ENCODE assay signal across 9 cellular contexts in the genomic region with DNA sequence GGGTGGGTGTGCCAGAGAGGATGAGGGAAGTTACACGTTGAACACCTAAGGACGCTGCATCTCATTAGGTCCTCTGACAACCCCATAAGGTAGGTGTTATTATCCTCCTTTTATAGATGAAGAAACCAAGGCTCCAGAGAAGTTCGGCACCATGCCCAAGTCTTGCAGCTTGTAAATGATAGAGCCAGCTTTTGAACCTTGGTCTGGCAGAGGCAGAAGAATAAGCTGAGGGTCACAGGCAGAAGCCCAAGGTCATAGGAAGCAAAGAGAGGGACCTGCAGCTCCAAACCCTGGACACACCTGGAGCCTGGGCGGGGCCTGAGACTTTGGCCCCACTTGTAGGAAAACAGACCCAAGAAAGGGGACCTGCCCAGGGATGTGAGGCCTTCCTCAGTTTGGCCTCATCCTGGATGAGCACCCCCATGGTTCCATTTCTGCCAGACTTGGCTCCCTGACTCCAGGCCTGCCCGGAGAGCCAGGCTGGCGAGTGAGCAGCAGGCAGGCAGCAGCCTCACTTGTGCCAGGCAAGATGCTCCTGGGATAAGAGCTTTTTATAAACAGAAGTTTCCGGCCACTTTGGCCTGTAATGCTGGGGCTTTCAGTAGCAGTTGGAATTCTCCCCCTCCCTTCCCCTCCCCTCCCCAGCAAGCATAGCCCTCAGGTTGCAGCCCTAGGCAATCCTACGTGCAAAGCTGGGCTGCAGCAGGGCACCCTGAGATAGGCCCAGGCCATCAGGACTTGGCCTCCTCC. TPM values are rescaled to one million over a fixed set of nuclear protein-coding genes. Genes with fewer than 3 reads are reported as not detected.
A peak's percentile ranks its signal among the peaks of the same experiment; 100 is the strongest.
DNase-seq lines count a peak whose midpoint lies in the region; ATAC-seq, FAIRE-seq and TF ChIP-seq lines count a peak whose summit lies in the region.
"Had no signal": no experiment of that assay in that cellular context is flagged by ENCODE, and none has a peak within 500 bp of the region (broad histone marks: within the 10 kb centered on the region; RNA-seq: fewer than 3 reads in every experiment).

No MANE protein-coding gene starts in this region.

- no peaks in the 10 kb centered on the region for H3K9me3 Mint-ChIP-seq in activated T-helper 1 cell treated with anti-CD3 and anti-CD28 coated beads, Interleukin-12 subunit alpha, Interleukin-12 subunit beta, Interleukin-2, Interleukin-4 antibody, amounts not matched to agents 30 ng/mL and 10 ng/mL and 1 ng/mL, durations not matched to agents 14 hours and 24 hours and 36 hours

- TF ChIP-seq EP300 in A549 (IDR thresholded peaks at IDR 0.05), result no peak

- H3K36me3 Mint-ChIP-seq in activated T-helper 1 cell treated with anti-CD3 and anti-CD28 coated beads, Interleukin-12 subunit alpha, Interleukin-12 subunit beta, Interleukin-2, Interleukin-4 antibody, amounts not matched to agents 30 ng/mL and 10 ng/mL and 1 ng/mL, durations not matched to agents 14 hours and 24 hours and 36 hours (ENCODE audit: low read depth), result peaks cover 4% of the 10 kb centered on the region

- POLR2A ChIA-PET in A549 (lab: Yijun Ruan, JAX), result no interaction called here

- H3K4me3 ChIP-seq in A549 (peak overlapping the region; percentile 83), GM12865 (ENCODE audit: low read depth, low read length) (peak overlapping the region; percentile 43; the same call in 1 of the 2 replicates)

- DNase-seq in A549 (ENCODE audit: low read depth in 1 of 2, low spot score in 1 of 2) (no peak), GM12865 (ENCODE audit: low read depth) (no peak), left colon (peak; percentile 47 to 49), middle frontal gyrus (ENCODE audit: extremely low spot score, low spot score) (no peak), NOMO-1 (lab: John Stamatoyannopoulos, UW; ENCODE audit: unreplicated experiment in 2 of 2) (no peak), NCI-H2107 treated with DMSO at 0.1 percent for 48 hours (lab: John Stamatoyannopoulos, UW; ENCODE audit: unreplicated experiment) (no peak)
- no peak for DNase-seq in activated T-helper 1 cell treated with anti-CD3 and anti-CD28 coated beads, Interleukin-12 subunit alpha, Interleukin-12 subunit beta, Interleukin-2, Interleukin-4 antibody, amounts not matched to agents 30 ng/mL and 10 ng/mL and 1 ng/mL, durations not matched to agents 14 hours and 24 hours and 36 hours (ENCODE audit: low spot score)
- DNase-seq: central memory CD4-positive, alpha-beta T cell had no signal

- FAIRE-seq in A549 (lab: Jason Lieb, UNC), result no peak

- H3K4me3 Mint-ChIP-seq in activated T-helper 1 cell treated with anti-CD3 and anti-CD28 coated beads, Interleukin-12 subunit alpha, Interleukin-12 subunit beta, Interleukin-2, Interleukin-4 antibody, amounts not matched to agents 30 ng/mL and 10 ng/mL and 1 ng/mL, durations not matched to agents 14 hours and 24 hours and 36 hours, result peak overlapping the region; percentile 75

- no peaks in the 10 kb centered on the region for H3K9me3 ChIP-seq in A549

- peaks cover 29% of the 10 kb centered on the region for H3K4me1 Mint-ChIP-seq in activated T-helper 1 cell treated with anti-CD3 and anti-CD28 coated beads, Interleukin-12 subunit alpha, Interleukin-12 subunit beta, Interleukin-2, Interleukin-4 antibody, amounts not matched to agents 30 ng/mL and 10 ng/mL and 1 ng/mL, durations not matched to agents 14 hours and 24 hours and 36 hours (ENCODE audit: low read depth)

- H3K27ac ChIP-seq in A549, result peak overlapping the region; percentile 74 to 84; a peak in 5 of 6 replicates

- peak overlapping the region; percentile 99 for H3K4me2 ChIP-seq in A549

- H3K4me1 ChIP-seq in A549, result peaks cover 37% of the 10 kb centered on the region

- ATAC-seq in A549, result no peak
- ATAC-seq in left colon, result peak; percentile 7
- ATAC-seq in GM19035 (IDR thresholded peaks at IDR 0.05; ENCODE audit: unreplicated experiment), result no peak

- intact Hi-C loops in activated T-helper 1 cell treated with anti-CD3 and anti-CD28 coated beads, Interleukin-12 subunit alpha, Interleukin-12 subunit beta, Interleukin-2, Interleukin-4 antibody, amounts not matched to agents 30 ng/mL and 10 ng/mL and 1 ng/mL, durations not matched to agents 14 hours and 24 hours and 36 hours (cut with micrococcal nuclease), result loop anchor here (2.0 to 5.0 kb wide), 2 partner anchors 37 to 53 kb away; partner anchors contain the start of gene ABCB8
- intact Hi-C loops in left colon (cut with DNase I, micrococcal nuclease), result no loop called here

- TF ChIP-seq POLR2A in A549 (IDR thresholded peaks at IDR 0.05; ENCODE audit: low read length), result no peak

- CTCF ChIA-PET in A549 (lab: Yijun Ruan, JAX), result interaction anchor here (0.7 to 3.1 kb wide), 9 partner anchors 10 to 136 kb away, joined by 3 to 22 read pairs (median 7); no protein-coding TSS in a partner anchor

- peak overlapping the region; percentile 58 for H3K27ac Mint-ChIP-seq in activated T-helper 1 cell treated with anti-CD3 and anti-CD28 coated beads, Interleukin-12 subunit alpha, Interleukin-12 subunit beta, Interleukin-2, Interleukin-4 antibody, amounts not matched to agents 30 ng/mL and 10 ng/mL and 1 ng/mL, durations not matched to agents 14 hours and 24 hours and 36 hours

- peaks cover 32% of the 10 kb centered on the region for H3K27me3 Mint-ChIP-seq in activated T-helper 1 cell treated with anti-CD3 and anti-CD28 coated beads, Interleukin-12 subunit alpha, Interleukin-12 subunit beta, Interleukin-2, Interleukin-4 antibody, amounts not matched to agents 30 ng/mL and 10 ng/mL and 1 ng/mL, durations not matched to agents 14 hours and 24 hours and 36 hours (ENCODE audit: insufficient read depth)

- WGBS in A549 (ENCODE audit: missing lambda C conversion rate), result 80% methylated on average over 8 of the region's 8 CpGs

- no peak for TF ChIP-seq CTCF in A549 (IDR thresholded peaks at IDR 0.05)
- no peak for TF ChIP-seq CTCF in GM12865 (IDR thresholded peaks at IDR 0.05; ENCODE audit: insufficient read depth, low read depth, low read length, missing control alignments)

- no peak for TF ChIP-seq RAD21 in A549 (conservative IDR thresholded peaks at IDR 0.05 in 1 of 2, IDR thresholded peaks at IDR 0.05 in 1 of 2)

TF ChIP-seq in A549, 52 proteins besides CTCF, POLR2A, EP300 and RAD21:
- TF ChIP-seq HES2 (IDR thresholded peaks at IDR 0.05) (no peak), MAX (IDR thresholded peaks at IDR 0.05) (no peak)

RNA-seq across cellular contexts. Expression of gene KCNH2, which starts 2.4 kb away (rescaled TPM):
- 0.26 and 0.44 TPM in 2 replicates for polyA plus RNA-seq in A549 (2011; rRNA removed)
- polyA plus RNA-seq in A549 (2012; cell fraction: cytosol; rRNA removed), result 0.61 and 0.78 TPM in 2 replicates
- 0.84 and 1.3 TPM in 2 replicates for polyA plus RNA-seq in A549 (2012; cell fraction: nucleus; rRNA removed)
- polyA plus RNA-seq in A549 (2017; fragmentation: RNase III; extraction: RNeasy Plus Mini Kit Qiagen cat#74134 plus additional on column Dnase treatment), result 0.41 to 0.45 TPM (median 0.41 TPM) in 3 replicates
- 0.41 and 0.78 TPM in 2 replicates for polyA minus RNA-seq in A549 (2011; rRNA and poly(A)+ RNA removed)
- total RNA-seq in activated T-helper 1 cell treated with anti-CD3 and anti-CD28 coated beads, Interleukin-12 subunit alpha, Interleukin-12 subunit beta, Interleukin-2, Interleukin-4 antibody, amounts not matched to agents 30 ng/mL and 10 ng/mL and 1 ng/mL, durations not matched to agents 14 hours and 24 hours and 36 hours, result 0.20 and 0.49 TPM in 2 replicates
- total RNA-seq in left colon, result 10 to 100 TPM in 1 of 2 donors, under 1 TPM in 1; 0.92 to 10.4 TPM

RNA-seq across cellular contexts. Expression of gene NOS3, which starts 15.1 kb away (rescaled TPM):
- polyA plus RNA-seq in A549 (2011; rRNA removed), result 0.42 and 0.52 TPM in 2 replicates
- 1.1 and 1.9 TPM in 2 replicates for polyA plus RNA-seq in A549 (2012; cell fraction: cytosol; rRNA removed)
- 1.1 and 3.2 TPM in 2 replicates for polyA plus RNA-seq in A549 (2012; cell fraction: nucleus; rRNA removed)
- polyA plus RNA-seq in A549 (2017; fragmentation: RNase III; extraction: RNeasy Plus Mini Kit Qiagen cat#74134 plus additional on column Dnase treatment), result 0.46 to 0.71 TPM (median 0.51 TPM) in 3 replicates
- polyA minus RNA-seq in A549 (2011; rRNA and poly(A)+ RNA removed), result not detected in 2 replicates
- total RNA-seq in activated T-helper 1 cell treated with anti-CD3 and anti-CD28 coated beads, Interleukin-12 subunit alpha, Interleukin-12 subunit beta, Interleukin-2, Interleukin-4 antibody, amounts not matched to agents 30 ng/mL and 10 ng/mL and 1 ng/mL, durations not matched to agents 14 hours and 24 hours and 36 hours, result 12.2 and 12.8 TPM in 2 replicates
- total RNA-seq in left colon, result 1 to 10 TPM; 2.7 to 5.4 TPM

RNA-seq across cellular contexts. Expression of gene ATG9B, which starts 48.6 kb away (rescaled TPM):
- polyA plus RNA-seq in A549 (2011; rRNA removed) (0.06 and 0.19 TPM in 2 replicates), A549 (2017; fragmentation: RNase III; extraction: RNeasy Plus Mini Kit Qiagen cat#74134 plus additional on column Dnase treatment) (0.17 to 0.23 TPM (median 0.21 TPM) in 3 replicates)
- 0.25 and 0.26 TPM in 2 replicates for polyA plus RNA-seq in A549 (2012; cell fraction: cytosol; rRNA removed)
- polyA plus RNA-seq in A549 (2012; cell fraction: nucleus; rRNA removed), result 1.8 and 2.5 TPM in 2 replicates
- polyA minus RNA-seq in A549 (2011; rRNA and poly(A)+ RNA removed), result not detected in 2 replicates
- 4.7 and 6.3 TPM in 2 replicates for total RNA-seq in activated T-helper 1 cell treated with anti-CD3 and anti-CD28 coated beads, Interleukin-12 subunit alpha, Interleukin-12 subunit beta, Interleukin-2, Interleukin-4 antibody, amounts not matched to agents 30 ng/mL and 10 ng/mL and 1 ng/mL, durations not matched to agents 14 hours and 24 hours and 36 hours
- total RNA-seq in left colon, result under 1 TPM in 1 of 2 donors, not detected in 1; 0.22 TPM

RNA-seq across cellular contexts. Expression of gene ABCB8, which starts 52.5 kb away (rescaled TPM):
- polyA plus RNA-seq in A549 (2011; rRNA removed) (19.6 and 22.7 TPM in 2 replicates), A549 (2017; fragmentation: RNase III; extraction: RNeasy Plus Mini Kit Qiagen cat#74134 plus additional on column Dnase treatment) (34.3 to 41.1 TPM (median 38.6 TPM) in 3 replicates)
- 36.8 and 46.8 TPM in 2 replicates for polyA plus RNA-seq in A549 (2012; cell fraction: cytosol; rRNA removed)
- 159 and 182 TPM in 2 replicates for polyA plus RNA-seq in A549 (2012; cell fraction: nucleus; rRNA removed)
- polyA minus RNA-seq in A549 (2011; rRNA and poly(A)+ RNA removed), result 47.4 and 60.3 TPM in 2 replicates
- 56.9 and 57.9 TPM in 2 replicates for total RNA-seq in activated T-helper 1 cell treated with anti-CD3 and anti-CD28 coated beads, Interleukin-12 subunit alpha, Interleukin-12 subunit beta, Interleukin-2, Interleukin-4 antibody, amounts not matched to agents 30 ng/mL and 10 ng/mL and 1 ng/mL, durations not matched to agents 14 hours and 24 hours and 36 hours
- 10 to 100 TPM; 25.3 to 40.0 TPM for total RNA-seq in left colon

Comparison
In these comparisons a context has a peak if more than half of its experiments do, and no peak if none do; other contexts are left out.
1. DNase-seq: peak in left colon (2 of 2); none in A549 (0 of 2), GM12865 (single experiment), activated T-helper 1 cell treated with anti-CD3 and anti-CD28 coated beads, Interleukin-12 subunit alpha, Interleukin-12 subunit beta, Interleukin-2, Interleukin-4 antibody, amounts not matched to agents 30 ng/mL and 10 ng/mL and 1 ng/mL, durations not matched to agents 14 hours and 24 hours and 36 hours (single experiment), middle frontal gyrus (single experiment), NOMO-1 (0 of 2) and NCI-H2107 treated with DMSO at 0.1 percent for 48 hours (single experiment).